Comparison of ENCODE assay signal across 13 cellular contexts in genomic region chr6:2982464-2983121, GRCh38. TPM values are rescaled to one million over a fixed set of nuclear protein-coding genes. Genes with fewer than 3 reads are reported as not detected.
DNase-seq lines count a peak whose midpoint lies in the region; ATAC-seq and TF ChIP-seq lines count a peak whose summit lies in the region.
"Had no signal": no experiment of that assay in that cellular context is flagged by ENCODE, and none has a peak within 500 bp of the region (broad histone marks: within the 10 kb centered on the region; RNA-seq: fewer than 3 reads in every experiment).

No MANE protein-coding gene starts in this region.

- CTCF ChIA-PET in T-cell (lab: Charles Lee) = interaction anchor here in 1 of 2 donors (0.5 kb wide), 1 partner anchor 10 kb away, joined by 5 read pairs; no protein-coding TSS in a partner anchor

- H3K4me1 Mint-ChIP-seq in endothelial cell (ENCODE audit: unreplicated experiment) (peaks cover 61% of the 10 kb centered on the region), type B pancreatic cell (ENCODE audit: unreplicated experiment) (peaks cover 20% of the 10 kb centered on the region), T-cell (peaks cover 4 to 14% (median 11%) of the 10 kb centered on the region in 3 donors)

- DNase-seq in M059J (ENCODE audit: low read depth) (peak; percentile 57), endothelial cell (ENCODE audit: low spot score) (no peak), type B pancreatic cell (ENCODE audit: extremely low spot score, unreplicated experiment) (peak; percentile 32), RPMI8226 (no peak), T-helper 2 cell (no peak), T-cell (no peak)
- DNase-seq: activated naive CD4-positive, alpha-beta T cell treated with anti-CD3 and anti-CD28 coated beads, Interleukin-2, amount 10 ng/mL, durations not matched to agents 7 days and 5 days; brain microvascular endothelial cell; CD4-positive, alpha-beta memory T cell; NK-92 treated with Interleukin-12 subunit alpha and Interleukin-12 subunit beta, amount 100 ng/mL, for 24 hours; SJCRH30 had no signal

- H3K9me3 Mint-ChIP-seq in endothelial cell (ENCODE audit: unreplicated experiment) (no peaks in the 10 kb centered on the region), type B pancreatic cell (no peaks in the 10 kb centered on the region), T-cell (no peaks in the 10 kb centered on the region)
- H3K9me3 Mint-ChIP-seq: activated naive CD4-positive, alpha-beta T cell treated with anti-CD3 and anti-CD28 coated beads, Interleukin-2, amount 10 ng/mL, durations not matched to agents 7 days and 5 days; CD4-positive, alpha-beta memory T cell; memory B cell had no signal

- peaks cover 25 to 28% of the 10 kb centered on the region in 2 donors for H3K4me1 ChIP-seq in muscle layer of duodenum (ENCODE audit: control insufficient read depth in 1 of 2, insufficient read depth in 2 of 2, low read length in 2 of 2)

- H3K36me3 Mint-ChIP-seq in endothelial cell (ENCODE audit: low read depth, unreplicated experiment) (peaks cover under 1% of the 10 kb centered on the region), type B pancreatic cell (no peaks in the 10 kb centered on the region), T-cell (no peaks in the 10 kb centered on the region)
- H3K36me3 Mint-ChIP-seq: activated naive CD4-positive, alpha-beta T cell treated with anti-CD3 and anti-CD28 coated beads, Interleukin-2, amount 10 ng/mL, durations not matched to agents 7 days and 5 days; CD4-positive, alpha-beta memory T cell; memory B cell had no signal

- POLR2A ChIA-PET in T-cell (lab: Charles Lee) = no interaction called here

- peak overlapping the region; percentile 67 for H3K27ac ChIP-seq in muscle layer of duodenum (ENCODE audit: low read length)
- H3K27ac ChIP-seq: brain microvascular endothelial cell, SJCRH30 had no signal

- H3K4me3 Mint-ChIP-seq in endothelial cell (ENCODE audit: unreplicated experiment) = peak overlapping the region; percentile 57
- H3K4me3 Mint-ChIP-seq in type B pancreatic cell = peak overlapping the region; percentile 11
- H3K4me3 Mint-ChIP-seq in T-cell = no peak overlapping the region
- H3K4me3 Mint-ChIP-seq: activated naive CD4-positive, alpha-beta T cell treated with anti-CD3 and anti-CD28 coated beads, Interleukin-2, amount 10 ng/mL, durations not matched to agents 7 days and 5 days; CD4-positive, alpha-beta memory T cell; memory B cell had no signal

- no peaks in the 10 kb centered on the region for H3K27me3 ChIP-seq in muscle layer of duodenum (ENCODE audit: low read depth, low read length)
- H3K27me3 ChIP-seq: brain microvascular endothelial cell, SJCRH30 had no signal

- H3K27ac Mint-ChIP-seq in endothelial cell (ENCODE audit: unreplicated experiment) (peak overlapping the region; percentile 81), type B pancreatic cell (peak overlapping the region; percentile 46), T-cell (no peak overlapping the region)
- H3K27ac Mint-ChIP-seq: activated naive CD4-positive, alpha-beta T cell treated with anti-CD3 and anti-CD28 coated beads, Interleukin-2, amount 10 ng/mL, durations not matched to agents 7 days and 5 days; memory B cell had no signal

- TF ChIP-seq CTCF in endothelial cell (IDR thresholded peaks at IDR 0.05; ENCODE audit: unreplicated experiment) (no peak), type B pancreatic cell (conservative IDR thresholded peaks at IDR 0.05) (no peak)

- no peak for ATAC-seq in T-cell (replicated peaks in 1 of 4)

- no peaks in the 10 kb centered on the region for H3K36me3 ChIP-seq in muscle layer of duodenum (ENCODE audit: control insufficient read depth in 1 of 2, insufficient read depth in 2 of 2, low read length in 2 of 2)
- H3K36me3 ChIP-seq: brain microvascular endothelial cell, SJCRH30 had no signal

- H3K4me3 ChIP-seq in muscle layer of duodenum (ENCODE audit: low read depth in 1 of 2, low read length in 2 of 2) = no peak overlapping the region
- H3K4me3 ChIP-seq: SJCRH30 had no signal

- no peaks in the 10 kb centered on the region for H3K9me3 ChIP-seq in muscle layer of duodenum (ENCODE audit: control insufficient read depth in 1 of 2, low read length in 2 of 2)
- H3K9me3 ChIP-seq: SJCRH30 had no signal

- H3K27me3 Mint-ChIP-seq in endothelial cell (ENCODE audit: unreplicated experiment) (peaks cover 7% of the 10 kb centered on the region), type B pancreatic cell (peaks cover 7% of the 10 kb centered on the region), T-cell (peaks cover 4 to 5% of the 10 kb centered on the region in 2 donors)

RNA-seq across cellular contexts. Expression of gene SERPINB6, which starts 11.2 kb away (rescaled TPM):
- total RNA-seq in M059J (2014; rRNA removed; shearing (Covaris generic)) = 177 and 209 TPM in 2 replicates
- total RNA-seq in endothelial cell (ENCODE audit: unreplicated experiment) (186 TPM), type B pancreatic cell (ENCODE audit: low replicate concordance) (57.5 and 61.2 TPM in 2 replicates), T-cell (10 to 100 TPM; 30.0 to 49.0 (median 38.0) TPM)

RNA-seq across cellular contexts. Expression of gene NQO2, which starts 17.1 kb away (rescaled TPM):
- total RNA-seq in M059J (2014; rRNA removed; shearing (Covaris generic)) = 40.2 and 46.4 TPM in 2 replicates
- 58.8 TPM for total RNA-seq in endothelial cell (ENCODE audit: unreplicated experiment)
- 19.1 and 19.5 TPM in 2 replicates for total RNA-seq in type B pancreatic cell (ENCODE audit: low replicate concordance)
- total RNA-seq in T-cell = 10 to 100 TPM in 4 of 5 donors, 1 to 10 TPM in 1; 9.1 to 54.6 (median 33.0) TPM

Comparison
In these comparisons a context has a peak if more than half of its experiments do, and no peak if none do; other contexts are left out.
1. DNase-seq: peak in M059J (single experiment) and type B pancreatic cell (single experiment); none in endothelial cell (single experiment), RPMI8226 (single experiment), T-helper 2 cell (0 of 5) and T-cell (0 of 34).
2. H3K27ac Mint-ChIP-seq: peak in endothelial cell (single experiment) and type B pancreatic cell (single experiment); none in T-cell (0 of 2).
3. H3K4me3 Mint-ChIP-seq: peak in endothelial cell (single experiment) and type B pancreatic cell (single experiment); none in T-cell (0 of 3).